In the genomic region with DNA sequence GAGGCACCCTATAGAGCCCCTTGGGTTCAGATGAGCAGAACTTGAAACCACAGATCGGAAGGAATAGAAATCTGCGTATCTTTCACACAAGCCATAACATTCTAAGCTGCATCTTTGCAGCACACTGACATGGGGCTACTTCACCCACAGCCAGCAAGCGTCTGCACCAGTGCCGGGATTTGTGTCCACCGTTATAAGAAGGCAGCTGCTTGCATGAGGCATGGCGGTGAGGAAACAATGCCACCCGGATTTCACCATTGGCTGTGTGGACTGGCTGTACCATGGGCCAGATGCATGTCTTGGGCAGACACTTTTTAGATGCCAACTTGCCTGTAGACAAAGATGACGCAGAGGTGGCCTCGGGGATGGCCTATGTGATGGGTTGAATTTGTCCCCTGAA, we compare ENCODE assay signal across 9 cellular contexts. TPM values are rescaled to one million over a fixed set of nuclear protein-coding genes. Genes with fewer than 3 reads are reported as not detected.
"Had no signal": no experiment of that assay in that cellular context is flagged by ENCODE, and none has a peak within 500 bp of the region (broad histone marks: within the 10 kb centered on the region; RNA-seq: fewer than 3 reads in every experiment).

No MANE protein-coding gene starts in this region.

RNA-seq across cellular contexts. Expression of gene CDRT15L2, which starts 20.5 kb away (rescaled TPM):
- total RNA-seq: LHCN-M2, MCF 10A, NCI-H460, OCI-LY7, PC-9, Right ventricle myocardium inferior, RPMI7951, SJCRH30, SK-MEL-5 had no signal
